Comparison of ENCODE assay signal across 32 cellular contexts in genomic region chr11:45324459-45324858, GRCh38. TPM values are rescaled to one million over a fixed set of nuclear protein-coding genes. Genes with fewer than 3 reads are reported as not detected.
"Had no signal": no experiment of that assay in that cellular context is flagged by ENCODE, and none has a peak within 500 bp of the region (broad histone marks: within the 10 kb centered on the region; RNA-seq: fewer than 3 reads in every experiment).

No MANE protein-coding gene starts in this region.

- ATAC-seq: activated CD8-positive, alpha-beta T cell treated with anti-CD3 and anti-CD28 coated beads for 36 hours; activated T-cell treated with anti-CD3 and anti-CD28 coated beads, Interleukin-2, amount 50 U/mL, for 72 hours; activated T-helper 17 cell treated with anti-CD3 and anti-CD28 coated beads, Interleukin-2, amount 50 U/mL, for 72 hours; Panc1; SK-N-SH treated with all-trans-retinoic acid at 6 μM for 48 hours had no signal

- DNase-seq: activated CD4-positive, alpha-beta T cell treated with anti-CD3 and anti-CD28 coated beads, Interleukin-2, amount 10 ng/mL, durations not matched to agents 24 days and 14 days; activated CD4-positive, alpha-beta T cell treated with anti-CD3 and anti-CD28 coated beads, Interleukin-2, amount 50 U/mL, for 4 hours; activated CD8-positive, alpha-beta T cell treated with anti-CD3 and anti-CD28 coated beads for 36 hours; activated effector memory CD4-positive, alpha-beta T cell treated with anti-CD3 and anti-CD28 coated beads, Interleukin-2, amount 50 U/mL, for 16 hours; activated naive CD4-positive, alpha-beta T cell; activated naive CD4-positive, alpha-beta T cell treated with anti-CD3 and anti-CD28 coated beads, Interleukin-2, amount 50 U/mL, for 16 hours; activated naive CD8-positive, alpha-beta T cell treated with anti-CD3 and anti-CD28 coated beads for 36 hours; activated T-cell treated with anti-CD3 and anti-CD28 coated beads, Interleukin-2, amount 50 U/mL, for 1 hour; activated T-cell treated with anti-CD3 and anti-CD28 coated beads, Interleukin-2, amount 50 U/mL, for 72 hours; amniotic stem cell; aorta; brain microvascular endothelial cell; NCI-H1092 treated with DMSO at 0.1 percent for 48 hours; NCI-H1417; NCI-H1930; NCI-H2081 treated with DMSO at 0.1 percent for 48 hours; NCI-H226; NCI-H446 treated with DMSO at 0.1 percent for 48 hours; NCI-H524; NCI-H69; NCI-H82; SIG-M5; T-helper 1 cell; T-helper 2 cell; T-helper 9 cell had no signal

- H3K27me3 ChIP-seq: brain microvascular endothelial cell, cardiac muscle cell had no signal

- H3K4me3 ChIP-seq: cardiac muscle cell had no signal

- H3K36me3 Mint-ChIP-seq: activated naive CD8-positive, alpha-beta T cell treated with anti-CD3 and anti-CD28 coated beads for 36 hours had no signal

- H3K27ac Mint-ChIP-seq: activated CD4-positive, alpha-beta T cell treated with anti-CD3 and anti-CD28 coated beads, Interleukin-2, amount 10 ng/mL, durations not matched to agents 24 days and 14 days; activated CD8-positive, alpha-beta T cell treated with anti-CD3 and anti-CD28 coated beads for 36 hours; activated naive CD8-positive, alpha-beta T cell treated with anti-CD3 and anti-CD28 coated beads for 36 hours; activated T-cell treated with anti-CD3 and anti-CD28 coated beads, Interleukin-2, amount 50 U/mL, for 72 hours; activated T-helper 17 cell treated with anti-CD3 and anti-CD28 coated beads, Interleukin-2, amount 50 U/mL, for 72 hours had no signal

- H3K36me3 ChIP-seq: brain microvascular endothelial cell, cardiac muscle cell had no signal

- H3K27ac ChIP-seq: brain microvascular endothelial cell, cardiac muscle cell, KMS-11 had no signal

- H3K4me2 ChIP-seq: KMS-11 had no signal

- H3K9me3 Mint-ChIP-seq: activated T-helper 17 cell treated with anti-CD3 and anti-CD28 coated beads, Interleukin-2, amount 50 U/mL, for 72 hours had no signal

- H3K9ac ChIP-seq: KMS-11 had no signal

- H3K4me3 Mint-ChIP-seq: activated CD4-positive, alpha-beta T cell treated with anti-CD3 and anti-CD28 coated beads, Interleukin-2, amount 10 ng/mL, durations not matched to agents 24 days and 14 days; activated CD8-positive, alpha-beta T cell treated with anti-CD3 and anti-CD28 coated beads for 36 hours; activated naive CD8-positive, alpha-beta T cell treated with anti-CD3 and anti-CD28 coated beads for 36 hours; activated T-cell treated with anti-CD3 and anti-CD28 coated beads, Interleukin-2, amount 50 U/mL, for 72 hours; activated T-helper 17 cell treated with anti-CD3 and anti-CD28 coated beads, Interleukin-2, amount 50 U/mL, for 72 hours had no signal

- H3K4me1 Mint-ChIP-seq: activated CD4-positive, alpha-beta T cell treated with anti-CD3 and anti-CD28 coated beads, Interleukin-2, amount 10 ng/mL, durations not matched to agents 24 days and 14 days; activated naive CD8-positive, alpha-beta T cell treated with anti-CD3 and anti-CD28 coated beads for 36 hours; activated T-helper 17 cell treated with anti-CD3 and anti-CD28 coated beads, Interleukin-2, amount 50 U/mL, for 72 hours had no signal

RNA-seq across cellular contexts. Expression of gene SYT13, which starts 38.3 kb away (rescaled TPM):
- total RNA-seq: activated CD4-positive, alpha-beta T cell treated with anti-CD3 and anti-CD28 coated beads, Interleukin-2, amount 10 ng/mL, durations not matched to agents 24 days and 14 days; activated CD8-positive, alpha-beta memory T cell treated with anti-CD3 and anti-CD28 coated beads for 36 hours; activated CD8-positive, alpha-beta T cell treated with anti-CD3 and anti-CD28 coated beads for 36 hours; activated naive CD8-positive, alpha-beta T cell treated with anti-CD3 and anti-CD28 coated beads for 36 hours; activated T-cell treated with anti-CD3 and anti-CD28 coated beads, Interleukin-2, amount 50 U/mL, for 72 hours; activated T-helper 17 cell treated with anti-CD3 and anti-CD28 coated beads, Interleukin-2, amount 50 U/mL, for 72 hours; LHCN-M2 had no signal
